1 cellular context compared by ENCODE assay signal in the genomic region with DNA sequence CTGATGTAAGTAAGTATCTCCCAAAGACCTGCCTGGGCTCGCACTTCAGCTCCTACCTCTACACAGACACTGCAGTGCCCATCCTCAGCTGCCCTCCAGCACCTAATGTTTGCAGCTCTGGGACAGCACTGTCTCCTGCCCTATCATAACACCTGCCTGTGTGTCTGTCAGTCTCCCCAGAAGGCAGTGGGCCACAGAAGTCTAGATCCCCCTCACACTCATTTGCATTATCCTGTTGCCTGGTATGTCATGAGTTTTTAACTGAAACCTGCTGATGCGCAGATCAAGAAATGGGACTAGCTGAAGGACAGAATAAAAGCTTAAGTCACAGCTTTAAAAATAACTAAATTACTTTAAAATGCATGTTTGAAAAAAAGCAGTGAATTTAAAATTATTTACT.
TF ChIP-seq lines count a peak whose summit lies in the region.

No MANE protein-coding gene starts in this region.

TF ChIP-seq in GM23338, 12 proteins besides CTCF, POLR2A, EP300 and RAD21 (continued from another document):
- TF ChIP-seq, protein P1, sequence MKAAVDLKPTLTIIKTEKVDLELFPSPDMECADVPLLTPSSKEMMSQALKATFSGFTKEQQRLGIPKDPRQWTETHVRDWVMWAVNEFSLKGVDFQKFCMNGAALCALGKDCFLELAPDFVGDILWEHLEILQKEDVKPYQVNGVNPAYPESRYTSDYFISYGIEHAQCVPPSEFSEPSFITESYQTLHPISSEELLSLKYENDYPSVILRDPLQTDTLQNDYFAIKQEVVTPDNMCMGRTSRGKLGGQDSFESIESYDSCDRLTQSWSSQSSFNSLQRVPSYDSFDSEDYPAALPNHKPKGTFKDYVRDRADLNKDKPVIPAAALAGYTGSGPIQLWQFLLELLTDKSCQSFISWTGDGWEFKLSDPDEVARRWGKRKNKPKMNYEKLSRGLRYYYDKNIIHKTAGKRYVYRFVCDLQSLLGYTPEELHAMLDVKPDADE (IDR thresholded peaks at IDR 0.05): no peak
- no peak for TF ChIP-seq JUNB (IDR thresholded peaks at IDR 0.05; ENCODE audit: unreplicated experiment)
- TF ChIP-seq POLR2AphosphoS5 (IDR thresholded peaks at IDR 0.05; ENCODE audit: low read depth): no peak
- no peak for TF ChIP-seq CREB1 (CRISPR knock-in tag; IDR thresholded peaks at IDR 0.05; ENCODE audit: low read depth)
- TF ChIP-seq EZH2 (IDR thresholded peaks at IDR 0.05; ENCODE audit: low read depth, unreplicated experiment): no peak
- no peak for TF ChIP-seq STAT1 (IDR thresholded peaks at IDR 0.05; ENCODE audit: unreplicated experiment)
- no peak for TF ChIP-seq ZNF331 (CRISPR knock-in tag; IDR thresholded peaks at IDR 0.05; ENCODE audit: low read depth)
- TF ChIP-seq, protein P2, sequence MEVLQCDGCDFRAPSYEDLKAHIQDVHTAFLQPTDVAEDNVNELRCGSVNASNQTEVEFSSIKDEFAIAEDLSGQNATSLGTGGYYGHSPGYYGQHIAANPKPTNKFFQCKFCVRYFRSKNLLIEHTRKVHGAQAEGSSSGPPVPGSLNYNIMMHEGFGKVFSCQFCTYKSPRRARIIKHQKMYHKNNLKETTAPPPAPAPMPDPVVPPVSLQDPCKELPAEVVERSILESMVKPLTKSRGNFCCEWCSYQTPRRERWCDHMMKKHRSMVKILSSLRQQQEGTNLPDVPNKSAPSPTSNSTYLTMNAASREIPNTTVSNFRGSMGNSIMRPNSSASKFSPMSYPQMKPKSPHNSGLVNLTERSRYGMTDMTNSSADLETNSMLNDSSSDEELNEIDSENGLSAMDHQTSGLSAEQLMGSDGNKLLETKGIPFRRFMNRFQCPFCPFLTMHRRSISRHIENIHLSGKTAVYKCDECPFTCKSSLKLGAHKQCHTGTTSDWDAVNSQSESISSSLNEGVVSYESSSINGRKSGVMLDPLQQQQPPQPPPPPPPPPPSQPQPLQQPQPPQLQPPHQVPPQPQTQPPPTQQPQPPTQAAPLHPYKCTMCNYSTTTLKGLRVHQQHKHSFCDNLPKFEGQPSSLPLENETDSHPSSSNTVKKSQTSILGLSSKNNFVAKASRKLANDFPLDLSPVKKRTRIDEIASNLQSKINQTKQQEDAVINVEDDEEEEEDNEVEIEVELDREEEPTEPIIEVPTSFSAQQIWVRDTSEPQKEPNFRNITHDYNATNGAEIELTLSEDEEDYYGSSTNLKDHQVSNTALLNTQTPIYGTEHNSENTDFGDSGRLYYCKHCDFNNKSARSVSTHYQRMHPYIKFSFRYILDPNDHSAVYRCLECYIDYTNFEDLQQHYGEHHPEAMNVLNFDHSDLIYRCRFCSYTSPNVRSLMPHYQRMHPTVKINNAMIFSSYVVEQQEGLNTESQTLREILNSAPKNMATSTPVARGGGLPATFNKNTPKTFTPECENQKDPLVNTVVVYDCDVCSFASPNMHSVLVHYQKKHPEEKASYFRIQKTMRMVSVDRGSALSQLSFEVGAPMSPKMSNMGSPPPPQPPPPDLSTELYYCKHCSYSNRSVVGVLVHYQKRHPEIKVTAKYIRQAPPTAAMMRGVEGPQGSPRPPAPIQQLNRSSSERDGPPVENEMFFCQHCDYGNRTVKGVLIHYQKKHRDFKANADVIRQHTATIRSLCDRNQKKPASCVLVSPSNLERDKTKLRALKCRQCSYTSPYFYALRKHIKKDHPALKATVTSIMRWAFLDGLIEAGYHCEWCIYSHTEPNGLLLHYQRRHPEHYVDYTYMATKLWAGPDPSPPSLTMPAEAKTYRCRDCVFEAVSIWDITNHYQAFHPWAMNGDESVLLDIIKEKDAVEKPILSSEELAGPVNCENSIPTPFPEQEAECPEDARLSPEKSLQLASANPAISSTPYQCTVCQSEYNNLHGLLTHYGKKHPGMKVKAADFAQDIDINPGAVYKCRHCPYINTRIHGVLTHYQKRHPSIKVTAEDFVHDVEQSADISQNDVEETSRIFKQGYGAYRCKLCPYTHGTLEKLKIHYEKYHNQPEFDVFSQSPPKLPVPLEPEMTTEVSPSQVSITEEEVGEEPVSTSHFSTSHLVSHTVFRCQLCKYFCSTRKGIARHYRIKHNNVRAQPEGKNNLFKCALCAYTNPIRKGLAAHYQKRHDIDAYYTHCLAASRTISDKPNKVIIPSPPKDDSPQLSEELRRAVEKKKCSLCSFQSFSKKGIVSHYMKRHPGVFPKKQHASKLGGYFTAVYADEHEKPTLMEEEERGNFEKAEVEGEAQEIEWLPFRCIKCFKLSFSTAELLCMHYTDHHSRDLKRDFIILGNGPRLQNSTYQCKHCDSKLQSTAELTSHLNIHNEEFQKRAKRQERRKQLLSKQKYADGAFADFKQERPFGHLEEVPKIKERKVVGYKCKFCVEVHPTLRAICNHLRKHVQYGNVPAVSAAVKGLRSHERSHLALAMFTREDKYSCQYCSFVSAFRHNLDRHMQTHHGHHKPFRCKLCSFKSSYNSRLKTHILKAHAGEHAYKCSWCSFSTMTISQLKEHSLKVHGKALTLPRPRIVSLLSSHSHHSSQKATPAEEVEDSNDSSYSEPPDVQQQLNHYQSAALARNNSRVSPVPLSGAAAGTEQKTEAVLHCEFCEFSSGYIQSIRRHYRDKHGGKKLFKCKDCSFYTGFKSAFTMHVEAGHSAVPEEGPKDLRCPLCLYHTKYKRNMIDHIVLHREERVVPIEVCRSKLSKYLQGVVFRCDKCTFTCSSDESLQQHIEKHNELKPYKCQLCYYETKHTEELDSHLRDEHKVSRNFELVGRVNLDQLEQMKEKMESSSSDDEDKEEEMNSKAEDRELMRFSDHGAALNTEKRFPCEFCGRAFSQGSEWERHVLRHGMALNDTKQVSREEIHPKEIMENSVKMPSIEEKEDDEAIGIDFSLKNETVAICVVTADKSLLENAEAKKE (CRISPR knock-in tag; IDR thresholded peaks at IDR 0.05): no peak
- no peak for TF ChIP-seq NANOG (IDR thresholded peaks at IDR 0.05; ENCODE audit: borderline replicate concordance)
- TF ChIP-seq, protein P3, sequence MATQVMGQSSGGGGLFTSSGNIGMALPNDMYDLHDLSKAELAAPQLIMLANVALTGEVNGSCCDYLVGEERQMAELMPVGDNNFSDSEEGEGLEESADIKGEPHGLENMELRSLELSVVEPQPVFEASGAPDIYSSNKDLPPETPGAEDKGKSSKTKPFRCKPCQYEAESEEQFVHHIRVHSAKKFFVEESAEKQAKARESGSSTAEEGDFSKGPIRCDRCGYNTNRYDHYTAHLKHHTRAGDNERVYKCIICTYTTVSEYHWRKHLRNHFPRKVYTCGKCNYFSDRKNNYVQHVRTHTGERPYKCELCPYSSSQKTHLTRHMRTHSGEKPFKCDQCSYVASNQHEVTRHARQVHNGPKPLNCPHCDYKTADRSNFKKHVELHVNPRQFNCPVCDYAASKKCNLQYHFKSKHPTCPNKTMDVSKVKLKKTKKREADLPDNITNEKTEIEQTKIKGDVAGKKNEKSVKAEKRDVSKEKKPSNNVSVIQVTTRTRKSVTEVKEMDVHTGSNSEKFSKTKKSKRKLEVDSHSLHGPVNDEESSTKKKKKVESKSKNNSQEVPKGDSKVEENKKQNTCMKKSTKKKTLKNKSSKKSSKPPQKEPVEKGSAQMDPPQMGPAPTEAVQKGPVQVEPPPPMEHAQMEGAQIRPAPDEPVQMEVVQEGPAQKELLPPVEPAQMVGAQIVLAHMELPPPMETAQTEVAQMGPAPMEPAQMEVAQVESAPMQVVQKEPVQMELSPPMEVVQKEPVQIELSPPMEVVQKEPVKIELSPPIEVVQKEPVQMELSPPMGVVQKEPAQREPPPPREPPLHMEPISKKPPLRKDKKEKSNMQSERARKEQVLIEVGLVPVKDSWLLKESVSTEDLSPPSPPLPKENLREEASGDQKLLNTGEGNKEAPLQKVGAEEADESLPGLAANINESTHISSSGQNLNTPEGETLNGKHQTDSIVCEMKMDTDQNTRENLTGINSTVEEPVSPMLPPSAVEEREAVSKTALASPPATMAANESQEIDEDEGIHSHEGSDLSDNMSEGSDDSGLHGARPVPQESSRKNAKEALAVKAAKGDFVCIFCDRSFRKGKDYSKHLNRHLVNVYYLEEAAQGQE (IDR thresholded peaks at IDR 0.05; ENCODE audit: unreplicated experiment): no peak
